Comparison of ENCODE assay signal across 9 cellular contexts in genomic region chr2:19746611-19747309, GRCh38.
DNase-seq lines count a peak whose midpoint lies in the region; ATAC-seq and TF ChIP-seq lines count a peak whose summit lies in the region.
"Had no signal": no experiment of that assay in that cellular context is flagged by ENCODE, and none has a peak within 500 bp of the region (broad histone marks: within the 10 kb centered on the region; RNA-seq: fewer than 3 reads in every experiment).

No MANE protein-coding gene starts in this region.

- no peak overlapping the region for H3K27ac ChIP-seq in fibroblast of lung (ENCODE audit: insufficient read depth, low read length)
- no peak overlapping the region for H3K27ac ChIP-seq in smooth muscle cell (ENCODE audit: low read depth)

- H3K4me3 ChIP-seq in fibroblast of lung (replicated peaks in 1 of 4; ENCODE audit: control extremely low read depth in 1 of 4, insufficient read depth in 1 of 4, low read depth in 3 of 4, low read length in 4 of 4) (no peak overlapping the region), smooth muscle cell (no peak overlapping the region)
- H3K4me3 ChIP-seq: lung had no signal

- no peaks in the 10 kb centered on the region for H3F3A ChIP-seq in smooth muscle cell (ENCODE audit: low read depth)

- intact Hi-C loops in activated CD4-positive, alpha-beta T cell treated with anti-CD3 and anti-CD28 coated beads for 36 hours (cut with DNase I, micrococcal nuclease): no loop called here
- intact Hi-C loops in activated CD4-positive, alpha-beta T cell treated with anti-CD3 and anti-CD28 coated beads, Interleukin-2, amount 10 ng/mL, durations not matched to agents 24 days and 14 days (cut with micrococcal nuclease): no loop called here

- TF ChIP-seq CTCF in fibroblast of lung (conservative IDR thresholded peaks at IDR 0.05 in 1 of 2, IDR thresholded peaks at IDR 0.05 in 1 of 2; ENCODE audit: low read depth in 1 of 2, low read length in 2 of 2) (peak; percentile 36 to 48), smooth muscle cell (IDR thresholded peaks at IDR 0.05; ENCODE audit: borderline replicate concordance, insufficient read depth, poor library complexity, severe bottlenecking) (peak; percentile 11)

- H3K79me2 ChIP-seq in fibroblast of lung (ENCODE audit: control insufficient read depth, insufficient read depth, low read length): no peaks in the 10 kb centered on the region
- no peaks in the 10 kb centered on the region for H3K79me2 ChIP-seq in smooth muscle cell (ENCODE audit: low read depth)

- peak; percentile 40 for DNase-seq in activated CD4-positive, alpha-beta T cell treated with anti-CD3 and anti-CD28 coated beads for 36 hours
- DNase-seq in activated CD4-positive, alpha-beta T cell treated with anti-CD3 and anti-CD28 coated beads, Interleukin-2, amount 10 ng/mL, durations not matched to agents 24 days and 14 days: no peak
- DNase-seq in NCI-H524 (lab: John Stamatoyannopoulos, UW): peak; percentile 29 to 64
- peak in 1 of 2 donors; percentile 40 for DNase-seq in fibroblast of lung (ENCODE audit: low read depth in 2 of 2)
- no peak for DNase-seq in smooth muscle cell (lab: John Stamatoyannopoulos, UW; ENCODE audit: unreplicated experiment)

- H3K4me1 ChIP-seq in fibroblast of lung (ENCODE audit: control insufficient read depth, extremely low read depth, insufficient read depth, low read length) (no peaks in the 10 kb centered on the region), smooth muscle cell (ENCODE audit: low read depth) (no peaks in the 10 kb centered on the region)

- H3K27me3 Mint-ChIP-seq in activated CD4-positive, alpha-beta T cell treated with anti-CD3 and anti-CD28 coated beads for 36 hours: no peaks in the 10 kb centered on the region
- no peaks in the 10 kb centered on the region for H3K27me3 Mint-ChIP-seq in activated CD4-positive, alpha-beta T cell treated with anti-CD3 and anti-CD28 coated beads, Interleukin-2, amount 10 ng/mL, durations not matched to agents 24 days and 14 days

- 89% methylated on average over 13 of the region's 13 CpGs for WGBS in smooth muscle cell (ENCODE audit: low lambda C conversion rate)

- H4K20me1 ChIP-seq in fibroblast of lung (ENCODE audit: control insufficient read depth, extremely low read depth, insufficient read depth, low read length): no peaks in the 10 kb centered on the region
- H4K20me1 ChIP-seq in smooth muscle cell (ENCODE audit: low read depth): no peaks in the 10 kb centered on the region

- no peak overlapping the region for H3K4me2 ChIP-seq in fibroblast of lung (ENCODE audit: extremely low read depth, insufficient read depth, low read length)
- no peak overlapping the region for H3K4me2 ChIP-seq in smooth muscle cell

- H2AFZ ChIP-seq in fibroblast of lung (ENCODE audit: low read length) (no peak overlapping the region), smooth muscle cell (ENCODE audit: low read depth) (no peak overlapping the region)

- H3K27me3 ChIP-seq in fibroblast of lung (ENCODE audit: control insufficient read depth, insufficient read depth, low read length) (no peaks in the 10 kb centered on the region), smooth muscle cell (ENCODE audit: low read depth) (peaks cover 11% of the 10 kb centered on the region)

- H3K9ac ChIP-seq in fibroblast of lung (ENCODE audit: insufficient read depth, low read length): no peak overlapping the region
- H3K9ac ChIP-seq in smooth muscle cell (ENCODE audit: low read depth): no peak overlapping the region

- ATAC-seq in activated CD4-positive, alpha-beta T cell treated with anti-CD3 and anti-CD28 coated beads for 36 hours: no peak
- ATAC-seq in GM21528 (IDR thresholded peaks at IDR 0.05; ENCODE audit: low FRiP score, unreplicated experiment): no peak
- ATAC-seq in GM21360 (IDR thresholded peaks at IDR 0.05; ENCODE audit: unreplicated experiment): no peak
- ATAC-seq in GM18502 (IDR thresholded peaks at IDR 0.05; ENCODE audit: poor library complexity, unreplicated experiment): no peak

- CTCF ChIA-PET in activated CD4-positive, alpha-beta T cell treated with anti-CD3 and anti-CD28 coated beads for 36 hours (lab: Charles Lee): interaction anchor here (0.7 kb wide), 1 partner anchor 765 kb away, joined by 3 read pairs; no protein-coding TSS in a partner anchor

- POLR2A ChIA-PET in activated CD4-positive, alpha-beta T cell treated with anti-CD3 and anti-CD28 coated beads for 36 hours (lab: Charles Lee): no interaction called here

- H3K4me3 Mint-ChIP-seq in activated CD4-positive, alpha-beta T cell treated with anti-CD3 and anti-CD28 coated beads for 36 hours: no peak overlapping the region
- H3K4me3 Mint-ChIP-seq in activated CD4-positive, alpha-beta T cell treated with anti-CD3 and anti-CD28 coated beads, Interleukin-2, amount 10 ng/mL, durations not matched to agents 24 days and 14 days: no peak overlapping the region

- no peaks in the 10 kb centered on the region for H3K9me3 Mint-ChIP-seq in activated CD4-positive, alpha-beta T cell treated with anti-CD3 and anti-CD28 coated beads for 36 hours (ENCODE audit: low read depth)
- H3K9me3 Mint-ChIP-seq in activated CD4-positive, alpha-beta T cell treated with anti-CD3 and anti-CD28 coated beads, Interleukin-2, amount 10 ng/mL, durations not matched to agents 24 days and 14 days: no peaks in the 10 kb centered on the region

- no peaks in the 10 kb centered on the region for H3K36me3 ChIP-seq in fibroblast of lung (ENCODE audit: control insufficient read depth, insufficient read depth, low read length)
- H3K36me3 ChIP-seq in smooth muscle cell (ENCODE audit: low read depth): no peaks in the 10 kb centered on the region

- H3K36me3 Mint-ChIP-seq in activated CD4-positive, alpha-beta T cell treated with anti-CD3 and anti-CD28 coated beads for 36 hours (ENCODE audit: low read depth): no peaks in the 10 kb centered on the region
- H3K36me3 Mint-ChIP-seq in activated CD4-positive, alpha-beta T cell treated with anti-CD3 and anti-CD28 coated beads, Interleukin-2, amount 10 ng/mL, durations not matched to agents 24 days and 14 days (ENCODE audit: low read depth): no peaks in the 10 kb centered on the region

- no peak overlapping the region for H3K27ac Mint-ChIP-seq in activated CD4-positive, alpha-beta T cell treated with anti-CD3 and anti-CD28 coated beads for 36 hours
- H3K27ac Mint-ChIP-seq in activated CD4-positive, alpha-beta T cell treated with anti-CD3 and anti-CD28 coated beads, Interleukin-2, amount 10 ng/mL, durations not matched to agents 24 days and 14 days: no peak overlapping the region

- no peaks in the 10 kb centered on the region for H3K9me3 ChIP-seq in fibroblast of lung (ENCODE audit: control insufficient read depth, insufficient read depth, low read depth, low read length)
- H3K9me3 ChIP-seq in smooth muscle cell (replicated peaks; ENCODE audit: low read depth): no peaks in the 10 kb centered on the region

- no peaks in the 10 kb centered on the region for H3K4me1 Mint-ChIP-seq in activated CD4-positive, alpha-beta T cell treated with anti-CD3 and anti-CD28 coated beads for 36 hours
- no peaks in the 10 kb centered on the region for H3K4me1 Mint-ChIP-seq in activated CD4-positive, alpha-beta T cell treated with anti-CD3 and anti-CD28 coated beads, Interleukin-2, amount 10 ng/mL, durations not matched to agents 24 days and 14 days

Comparison
In these comparisons a context has a peak if more than half of its experiments do, and no peak if none do; other contexts are left out.
1. DNase-seq: peak in activated CD4-positive, alpha-beta T cell treated with anti-CD3 and anti-CD28 coated beads for 36 hours (single experiment) and NCI-H524 (2 of 2); none in activated CD4-positive, alpha-beta T cell treated with anti-CD3 and anti-CD28 coated beads, Interleukin-2, amount 10 ng/mL, durations not matched to agents 24 days and 14 days (single experiment) and smooth muscle cell (single experiment).